10 cellular contexts compared by ENCODE assay signal in the genomic region with DNA sequence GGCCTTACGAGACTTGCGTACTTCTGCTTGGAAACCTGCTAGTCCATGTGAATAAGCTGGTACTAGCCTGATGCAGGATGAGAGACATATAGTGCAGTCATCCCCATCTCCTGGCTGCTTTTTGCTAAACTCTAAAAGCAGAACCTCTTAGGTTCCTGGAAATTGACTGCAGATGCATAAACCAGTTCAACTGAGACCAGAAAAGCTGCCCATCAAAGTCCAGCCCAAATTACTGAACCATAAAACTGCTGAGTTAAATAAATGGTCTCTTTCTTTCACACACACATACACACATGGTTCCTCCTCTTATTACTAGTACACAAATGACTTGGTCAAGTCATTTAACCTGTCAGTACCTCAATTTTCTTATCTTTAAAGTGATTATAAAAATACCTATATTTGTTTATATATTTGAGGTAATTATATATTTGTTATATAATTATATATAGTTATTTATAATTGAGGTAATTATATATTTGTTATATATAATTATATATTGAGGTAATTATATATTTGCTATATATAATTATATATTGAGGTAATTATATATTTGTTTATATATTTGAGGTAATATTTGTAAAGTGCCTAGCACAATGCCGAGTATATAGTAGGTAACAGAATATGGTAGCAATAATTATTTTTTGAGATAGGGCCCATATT. TPM values are rescaled to one million over a fixed set of nuclear protein-coding genes. Genes with fewer than 3 reads are reported as not detected.
A peak's percentile ranks its signal among the peaks of the same experiment; 100 is the strongest.
DNase-seq lines count a peak whose midpoint lies in the region; ATAC-seq lines count a peak whose summit lies in the region.
"Had no signal": no experiment of that assay in that cellular context is flagged by ENCODE, and none has a peak within 500 bp of the region (broad histone marks: within the 10 kb centered on the region; RNA-seq: fewer than 3 reads in every experiment).

No MANE protein-coding gene starts in this region.

- peak in 2 of 3 experiments; percentile 5 to 69 for DNase-seq in NCI-H1417 (lab: John Stamatoyannopoulos, UW)
- peak; percentile 23 for DNase-seq in renal cortical epithelial cell (ENCODE audit: low read depth)
- DNase-seq in left ventricle myocardium superior, result no peak
- no peak for DNase-seq in NCI-H2029 (lab: John Stamatoyannopoulos, UW)
- DNase-seq in COLO829 (ENCODE audit: low spot score), result no peak
- DNase-seq: gastrocnemius medialis, PC-9 had no signal

- peak; percentile 85 for ATAC-seq in GM18861 (IDR thresholded peaks at IDR 0.05; ENCODE audit: unreplicated experiment)
- peak; percentile 79 for ATAC-seq in HG02610 (IDR thresholded peaks at IDR 0.05; ENCODE audit: unreplicated experiment)
- ATAC-seq in left ventricle myocardium superior, result no peak
- ATAC-seq: gastrocnemius medialis, left lobe of liver had no signal

- intact Hi-C loops in left ventricle myocardium superior (cut with micrococcal nuclease), result no loop called here

RNA-seq across cellular contexts. Expression of a gene that starts 25.2 kb away (rescaled TPM):
- total RNA-seq in renal cortical epithelial cell (63.7 and 79.2 TPM in 2 replicates), left ventricle myocardium superior (147 TPM)

Comparison
In these comparisons a context has a peak if more than half of its experiments do, and no peak if none do; other contexts are left out.
1. DNase-seq: peak in NCI-H1417 (2 of 3) and renal cortical epithelial cell (single experiment); none in left ventricle myocardium superior (single experiment), NCI-H2029 (single experiment) and COLO829 (single experiment).